ENCODE assay signal across 8 cellular contexts in the genomic region with DNA sequence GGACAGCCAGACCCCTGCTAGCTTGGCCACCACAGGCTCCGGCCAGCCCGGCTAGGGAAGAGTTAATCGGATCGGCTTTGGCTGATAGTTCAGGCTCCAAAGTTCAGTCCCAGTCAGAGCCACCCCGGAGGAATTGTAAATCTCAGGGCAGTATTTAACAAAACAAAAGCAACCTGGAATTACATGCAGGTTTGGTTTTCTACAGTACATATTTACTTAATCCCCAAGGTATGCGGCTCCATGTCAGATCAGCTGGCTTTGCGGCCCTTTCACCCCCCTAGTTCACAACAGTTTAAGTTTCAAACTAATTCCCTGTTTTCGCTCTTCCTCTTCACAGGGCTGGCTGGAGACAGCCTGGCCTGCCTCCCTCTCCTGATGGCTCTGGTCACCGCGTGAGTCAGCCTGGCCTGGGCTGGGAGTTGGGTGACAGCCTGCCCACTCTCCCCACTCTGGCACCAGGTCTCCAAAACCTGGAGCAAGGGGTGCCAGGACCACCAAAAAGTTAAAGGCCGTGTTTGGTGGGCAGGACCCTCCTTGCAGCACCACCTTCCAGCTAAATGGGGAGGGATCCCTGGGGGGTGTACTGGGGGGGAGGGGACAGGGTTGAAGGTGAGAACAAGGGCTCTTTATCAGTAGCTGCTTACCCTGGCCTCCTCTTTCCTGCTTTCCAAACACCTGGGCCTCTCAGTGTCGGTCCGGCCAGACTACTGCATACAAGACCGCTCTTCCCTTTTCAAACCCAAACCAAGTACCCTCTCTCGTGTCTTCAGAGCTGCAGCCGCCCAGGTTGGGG. TPM values are rescaled to one million over a fixed set of nuclear protein-coding genes. Genes with fewer than 3 reads are reported as not detected.
A peak's percentile ranks its signal among the peaks of the same experiment; 100 is the strongest.
DNase-seq lines count a peak whose midpoint lies in the region; ATAC-seq and TF ChIP-seq lines count a peak whose summit lies in the region.

No MANE protein-coding gene starts in this region.

- no peaks in the 10 kb centered on the region for H3K36me3 Mint-ChIP-seq in memory B cell

- H3K4me3 ChIP-seq in Peyer's patch: peak overlapping the region; percentile 53 to 92 (median 70)
- peak overlapping the region; percentile 32 to 85 (median 62) for H3K4me3 ChIP-seq in transverse colon

- no peak for ATAC-seq in memory B cell (ENCODE audit: low read depth)
- no peak for ATAC-seq in HG02852 (IDR thresholded peaks at IDR 0.05; ENCODE audit: unreplicated experiment)

- H3K9me3 ChIP-seq in Peyer's patch: no peaks in the 10 kb centered on the region
- no peaks in the 10 kb centered on the region for H3K9me3 ChIP-seq in transverse colon

- 14 to 20% methylated on average over 2 to 16 of the region's 16 CpGs for WGBS in transverse colon (ENCODE audit: low coverage in 1 of 2), 2 donors

- in situ Hi-C loops in transverse colon (cut with MboI; ENCODE audit: low pct_ligation_motif_present in 1 of 4, low pct_unique_long_range_greater_than_20kb in 1 of 4, low sequenced_read_pairs in 3 of 4): loop anchor here in 1 of 4 donors (25.0 kb wide), 1 partner anchor 204 kb away; no protein-coding TSS in a partner anchor

- peak; percentile 25 to 54 for TF ChIP-seq POLR2A in Peyer's patch (IDR thresholded peaks at IDR 0.05)
- TF ChIP-seq POLR2A in transverse colon (IDR thresholded peaks at IDR 0.05): peak; percentile 77

- peak overlapping the region; percentile 75 for H3K4me3 Mint-ChIP-seq in memory B cell

- H3K36me3 ChIP-seq in Peyer's patch: peaks cover 0 to 17% (median 0%) of the 10 kb centered on the region in 3 donors
- H3K36me3 ChIP-seq in transverse colon: no peaks in the 10 kb centered on the region

- intact Hi-C loops in transverse colon (cut with DNase I; ENCODE audit: low total_unique reads): loop anchor here (2.0 to 10.0 kb wide), 2 partner anchors 21 to 141 kb away; no protein-coding TSS in a partner anchor

- H3K27ac ChIP-seq in Peyer's patch: peak overlapping the region; percentile 81 to 98 (median 93)
- H3K27ac ChIP-seq in transverse colon: peak overlapping the region; percentile 92 to 96 (median 94)

- no peaks in the 10 kb centered on the region for H3K9me3 Mint-ChIP-seq in memory B cell

- H3K27me3 Mint-ChIP-seq in memory B cell: peaks cover 17% of the 10 kb centered on the region

- H3K27ac Mint-ChIP-seq in memory B cell: no peak overlapping the region

- DNase-seq in NCI-H345 (lab: John Stamatoyannopoulos, UW) (peak; percentile 39), NCI-H345 treated with DMSO at 0.1 percent for 48 hours (lab: John Stamatoyannopoulos, UW; ENCODE audit: unreplicated experiment) (no peak), Peyer's patch (peak in 2 of 3 donors; percentile 74 to 84), ecto neural progenitor cell (ENCODE audit: low spot score) (peak; percentile 66), memory B cell (ENCODE audit: low spot score in 2 of 2) (no peak), transverse colon (peak; percentile 63)
- no peak for DNase-seq in stimulated activated CD4-positive, alpha-beta T cell treated with anti-CD3 and anti-CD28 coated beads, Interleukin-1b, Interleukin-23, amount 100 ng/mL, for 48 hours

- no peak for TF ChIP-seq EP300 in transverse colon (IDR thresholded peaks at IDR 0.05; ENCODE audit: low read depth)

- H3K4me1 Mint-ChIP-seq in memory B cell: peaks cover 27% of the 10 kb centered on the region

- no peaks in the 10 kb centered on the region for H3K27me3 ChIP-seq in Peyer's patch
- H3K27me3 ChIP-seq in transverse colon: no peaks in the 10 kb centered on the region

- TF ChIP-seq CTCF in Peyer's patch (IDR thresholded peaks at IDR 0.05) (no peak), transverse colon (IDR thresholded peaks at IDR 0.05) (no peak)

- peaks cover 0 to 55% (median 13%) of the 10 kb centered on the region in 4 donors for H3K4me1 ChIP-seq in Peyer's patch
- H3K4me1 ChIP-seq in transverse colon: peaks cover 14 to 54% (median 49%) of the 10 kb centered on the region in 4 donors

RNA-seq across cellular contexts. Expression of a gene that starts 1.9 kb away (rescaled TPM):
- total RNA-seq in Peyer's patch (100 to 1,000 TPM in 2 of 4 donors, 10 to 100 TPM in 2; 34.7 to 179 (median 108) TPM), transverse colon (100 to 1,000 TPM in 2 of 4 donors, 10 to 100 TPM in 2; 55.3 to 122 (median 103) TPM)

RNA-seq across cellular contexts. Expression of a gene that starts 27.8 kb away (rescaled TPM):
- not detected for total RNA-seq in Peyer's patch
- total RNA-seq in transverse colon: not detected

Comparison
In these comparisons a context has a peak if more than half of its experiments do, and no peak if none do; other contexts are left out.
1. DNase-seq: peak in NCI-H345 (single experiment), Peyer's patch (2 of 3), ecto neural progenitor cell (single experiment) and transverse colon (single experiment); none in NCI-H345 treated with DMSO at 0.1 percent for 48 hours (single experiment), memory B cell (0 of 2) and stimulated activated CD4-positive, alpha-beta T cell treated with anti-CD3 and anti-CD28 coated beads, Interleukin-1b, Interleukin-23, amount 100 ng/mL, for 48 hours (single experiment).